Comparison of ENCODE assay signal across 28 cellular contexts in the genomic region with DNA sequence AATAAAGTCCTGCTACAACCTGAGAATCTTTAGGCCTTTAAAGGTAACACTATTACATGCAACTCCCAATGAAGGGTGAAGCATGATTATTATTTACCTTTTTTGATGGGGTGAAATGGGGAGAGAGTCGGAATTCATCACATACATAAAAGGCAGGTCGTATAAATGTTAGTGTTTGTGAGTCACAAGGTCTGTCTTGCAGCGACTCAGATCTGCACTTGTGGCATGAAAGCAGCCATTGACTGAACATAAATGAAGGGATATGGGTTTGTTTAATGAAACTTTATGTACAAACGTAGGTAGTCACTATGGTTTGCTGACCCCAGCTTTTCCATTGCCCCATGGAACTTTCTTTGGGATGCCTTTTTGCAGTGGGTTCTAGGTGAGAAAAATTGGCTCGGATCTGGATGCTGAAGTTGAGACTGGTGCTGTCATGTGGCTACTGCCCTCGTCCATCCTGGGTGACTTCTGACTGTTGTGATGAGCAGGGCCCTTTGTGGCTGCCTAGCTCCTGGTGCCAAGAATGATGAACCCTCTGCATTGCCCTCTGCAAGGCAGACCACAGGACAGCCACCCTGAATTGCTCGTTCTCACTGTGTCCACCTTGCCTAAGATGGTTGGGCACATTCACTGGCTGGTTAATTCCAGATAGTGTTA. TPM values are rescaled to one million over a fixed set of nuclear protein-coding genes. Genes with fewer than 3 reads are reported as not detected.
"Had no signal": no experiment of that assay in that cellular context is flagged by ENCODE, and none has a peak within 500 bp of the region (broad histone marks: within the 10 kb centered on the region; RNA-seq: fewer than 3 reads in every experiment).

No MANE protein-coding gene starts in this region.

- H3K36me3 ChIP-seq: esophagus squamous epithelium, heart right ventricle, sigmoid colon, thoracic aorta, vagina had no signal

- H3K27me3 ChIP-seq: sigmoid colon, vagina had no signal

- H3K4me1 ChIP-seq: esophagus squamous epithelium, heart right ventricle had no signal

- H3K4me3 Mint-ChIP-seq: activated naive CD8-positive, alpha-beta T cell treated with anti-CD3 and anti-CD28 coated beads for 36 hours; activated T-cell treated with anti-CD3 and anti-CD28 coated beads, Interleukin-2, amount 50 U/mL, for 4 hours; endodermal cell; type B pancreatic cell had no signal

- H3K9me3 Mint-ChIP-seq: activated naive CD8-positive, alpha-beta T cell treated with anti-CD3 and anti-CD28 coated beads for 36 hours; activated T-cell treated with anti-CD3 and anti-CD28 coated beads, Interleukin-2, amount 50 U/mL, for 4 hours; endodermal cell; naive thymus-derived CD4-positive, alpha-beta T cell; type B pancreatic cell had no signal

- H3K27ac ChIP-seq: esophagus squamous epithelium, heart right ventricle, sigmoid colon, thoracic aorta, vagina had no signal

- H3K27ac Mint-ChIP-seq: activated naive CD8-positive, alpha-beta T cell treated with anti-CD3 and anti-CD28 coated beads for 36 hours; endodermal cell; type B pancreatic cell had no signal

- H3K4me2 ChIP-seq: smooth muscle cell had no signal

- H3K27me3 Mint-ChIP-seq: activated naive CD8-positive, alpha-beta T cell treated with anti-CD3 and anti-CD28 coated beads for 36 hours had no signal

- H3K4me3 ChIP-seq: esophagus squamous epithelium, heart right ventricle, sigmoid colon, smooth muscle cell, thoracic aorta, vagina had no signal

- H3K36me3 Mint-ChIP-seq: activated naive CD8-positive, alpha-beta T cell treated with anti-CD3 and anti-CD28 coated beads for 36 hours; naive thymus-derived CD4-positive, alpha-beta T cell; type B pancreatic cell had no signal

- DNase-seq: activated CD4-positive, alpha-beta T cell treated with anti-CD3 and anti-CD28 coated beads for 1 hour; activated CD4-positive, alpha-beta T cell treated with anti-CD3 and anti-CD28 coated beads, Interleukin-2, amount 50 U/mL, for 48 hours; activated CD8-positive, alpha-beta memory T cell treated with anti-CD3 and anti-CD28 coated beads, Interleukin-2, amount 50 U/mL, for 48 hours; activated naive CD4-positive, alpha-beta T cell treated with Interleukin-2 at 50 U/mL for 16 hours; activated naive CD8-positive, alpha-beta T cell treated with anti-CD3 and anti-CD28 coated beads for 36 hours; activated T-cell treated with anti-CD3 and anti-CD28 coated beads, Interleukin-2, amount 50 U/mL, for 4 hours; amygdala; cerebellar nuclear complex; cortex of kidney; endodermal cell; esophagus squamous epithelium; heart right ventricle; left colon; mesendoderm; naive thymus-derived CD4-positive, alpha-beta T cell; retina; sigmoid colon; stimulated activated CD4-positive, alpha-beta T cell treated with anti-CD3 and anti-CD28 coated beads, Interleukin-15, amount 100 ng/mL, for 24 hours; stimulated activated naive CD4-positive, alpha-beta T cell had no signal

- H3K9me3 ChIP-seq: esophagus squamous epithelium, heart right ventricle, sigmoid colon, thoracic aorta, vagina had no signal

- ATAC-seq: activated T-cell treated with anti-CD3 and anti-CD28 coated beads, Interleukin-2, amount 50 U/mL, for 4 hours; heart right ventricle; left colon; naive thymus-derived CD4-positive, alpha-beta T cell had no signal

RNA-seq across cellular contexts. Expression of a gene that starts 11.2 kb away (rescaled TPM):
- total RNA-seq: activated CD8-positive, alpha-beta memory T cell treated with anti-CD3 and anti-CD28 coated beads for 36 hours; activated naive CD8-positive, alpha-beta T cell treated with anti-CD3 and anti-CD28 coated beads for 36 hours; activated T-cell treated with anti-CD3 and anti-CD28 coated beads, Interleukin-2, amount 50 U/mL, for 4 hours; endodermal cell; esophagus squamous epithelium; heart right ventricle; lower leg skin; mucosa of gallbladder; naive thymus-derived CD4-positive, alpha-beta T cell; osteoblast; posterior vena cava; sigmoid colon; smooth muscle cell; thoracic aorta; vagina had no signal
